24 cellular contexts compared by ENCODE assay signal in genomic region chr2:57656198-57656597, GRCh38.
"Had no signal": no experiment of that assay in that cellular context is flagged by ENCODE, and none has a peak within 500 bp of the region (broad histone marks: within the 10 kb centered on the region; RNA-seq: fewer than 3 reads in every experiment).

No MANE protein-coding gene starts in this region.

- ATAC-seq: foreskin keratinocyte, gastroesophageal sphincter, heart left ventricle, left colon, left lobe of liver, left ventricle myocardium superior, lower lobe of right lung, mucosa of descending colon had no signal

- H3K4me1 ChIP-seq: esophagus muscularis mucosa, foreskin keratinocyte, gastroesophageal sphincter, heart left ventricle, lower lobe of right lung had no signal

- H2AFZ ChIP-seq: hepatocyte had no signal

- H3K4me2 ChIP-seq: hepatocyte had no signal

- H3K36me3 ChIP-seq: esophagus muscularis mucosa, gastroesophageal sphincter, heart left ventricle, lower lobe of right lung had no signal

- H3K4me3 ChIP-seq: coronary artery, dorsolateral prefrontal cortex, esophagus muscularis mucosa, gastroesophageal sphincter, heart left ventricle, hepatocyte, lower lobe of right lung, mucosa of descending colon had no signal

- FAIRE-seq: colon, endothelial cell of umbilical vein had no signal

- H3K27ac ChIP-seq: coronary artery, dorsolateral prefrontal cortex, esophagus muscularis mucosa, foreskin keratinocyte, gastroesophageal sphincter, heart left ventricle, hepatocyte, lower lobe of right lung had no signal

- H3K79me2 ChIP-seq: hepatocyte had no signal

- H3K27me3 ChIP-seq: dorsolateral prefrontal cortex, esophagus muscularis mucosa, foreskin keratinocyte, gastroesophageal sphincter, heart left ventricle, hepatocyte had no signal

- DNase-seq: dermis blood vessel endothelial cell; dorsolateral prefrontal cortex; effector CD4-positive, alpha-beta T cell; effector memory CD4-positive, alpha-beta T cell; foreskin keratinocyte; heart left ventricle; hypothalamus; immature natural killer cell; islet precursor cell; kidney; kidney glomerular epithelial cell; left colon; left ventricle myocardium superior; lower lobe of right lung; mesenchymal stem cell; mucosa of descending colon; naive B cell had no signal
